ENCODE assay signal across 8 cellular contexts in genomic region chr12:66303316-66303804, GRCh38. TPM values are rescaled to one million over a fixed set of nuclear protein-coding genes. Genes with fewer than 3 reads are reported as not detected.
DNase-seq lines count a peak whose midpoint lies in the region; ATAC-seq, FAIRE-seq and TF ChIP-seq lines count a peak whose summit lies in the region.
"Not testable (repeated sequence)": the region's sequence is repeated elsewhere in the genome, so short reads cannot be mapped to it uniquely, and the experiment has no call there.

No MANE protein-coding gene starts in this region.

- WGBS in smooth muscle cell (ENCODE audit: low lambda C conversion rate) = 85% methylated on average over 14 of the region's 14 CpGs

- not testable (repeated sequence) for DNase-seq in CD4-positive, alpha-beta T cell; activated B cell treated with CpG ODN at 0.5 μM for 24 hours; MCF 10A (ENCODE audit: unreplicated experiment); kidney; smooth muscle cell (lab: John Stamatoyannopoulos, UW; ENCODE audit: unreplicated experiment)

- not testable (repeated sequence) for H3K9me3 Mint-ChIP-seq in CD4-positive, alpha-beta T cell; activated B cell treated with CpG ODN at 0.5 μM for 24 hours; MCF 10A (ENCODE audit: unreplicated experiment)

- not testable (repeated sequence) for H3F3A ChIP-seq in smooth muscle cell (ENCODE audit: low read depth)

- peak overlapping the region; percentile 97 for H3K4me3 Mint-ChIP-seq in CD4-positive, alpha-beta T cell
- H3K4me3 Mint-ChIP-seq in activated B cell treated with CpG ODN at 0.5 μM for 24 hours = peak overlapping the region; percentile 99
- peak overlapping the region; percentile 99 for H3K4me3 Mint-ChIP-seq in MCF 10A (ENCODE audit: unreplicated experiment)

- H3K27ac Mint-ChIP-seq in CD4-positive, alpha-beta T cell = peak overlapping the region; percentile 87
- H3K27ac Mint-ChIP-seq in activated B cell treated with CpG ODN at 0.5 μM for 24 hours = peak overlapping the region; percentile 35
- H3K27ac Mint-ChIP-seq in MCF 10A (ENCODE audit: low read depth, unreplicated experiment) = not testable (repeated sequence)

- peak overlapping the region; percentile 73 for H3K27ac ChIP-seq in CD4-positive, alpha-beta T cell (ENCODE audit: low read depth, low read length)
- not testable (repeated sequence) for H3K27ac ChIP-seq in kidney (ENCODE audit: low read depth in 2 of 2, low read length in 2 of 2); smooth muscle cell (ENCODE audit: low read depth)

- BruUV-seq in MCF 10A (replicated peaks; lab: Mats Ljungman, UMichigan) = TSS peak; percentile 62

- peak overlapping the region; percentile 97 for H3K4me2 ChIP-seq in smooth muscle cell

- H3K79me2 ChIP-seq in smooth muscle cell (ENCODE audit: low read depth) = not testable (repeated sequence)

- ATAC-seq in CD4-positive, alpha-beta T cell (ENCODE audit: poor library complexity) = peak; percentile 68
- ATAC-seq in GM19043 (IDR thresholded peaks at IDR 0.05; ENCODE audit: low read depth, unreplicated experiment) (peak; percentile 45), HG02588 (IDR thresholded peaks at IDR 0.05; ENCODE audit: unreplicated experiment) (peak; percentile 30), HG03571 (IDR thresholded peaks at IDR 0.05; ENCODE audit: unreplicated experiment) (peak; percentile 50)
- ATAC-seq in activated B cell treated with CpG ODN at 0.5 μM for 24 hours (ENCODE audit: low read depth) = not testable (repeated sequence)

- peaks cover 65% of the 10 kb centered on the region for H3K4me1 Mint-ChIP-seq in CD4-positive, alpha-beta T cell (ENCODE audit: low read depth)
- H3K4me1 Mint-ChIP-seq in activated B cell treated with CpG ODN at 0.5 μM for 24 hours = peaks cover 41% of the 10 kb centered on the region
- peaks cover 23% of the 10 kb centered on the region for H3K4me1 Mint-ChIP-seq in MCF 10A (ENCODE audit: insufficient read depth, unreplicated experiment)

- FAIRE-seq in kidney (lab: Jason Lieb, UNC) = not testable (repeated sequence)

- not testable (repeated sequence) for H3K9me3 ChIP-seq in CD4-positive, alpha-beta T cell (ENCODE audit: control insufficient read depth, low read length); kidney (ENCODE audit: control insufficient read depth in 1 of 2, low read length in 2 of 2); smooth muscle cell (replicated peaks; ENCODE audit: low read depth)

- not testable (repeated sequence) for H3K36me3 ChIP-seq in kidney (ENCODE audit: control insufficient read depth in 1 of 2, insufficient read depth in 2 of 2, low read length in 2 of 2); smooth muscle cell (ENCODE audit: low read depth)

- H3K27me3 ChIP-seq in CD4-positive, alpha-beta T cell (ENCODE audit: control insufficient read depth, insufficient read depth, low read length) = not testable (repeated sequence)
- H3K27me3 ChIP-seq in smooth muscle cell (ENCODE audit: low read depth) = peaks cover 16% of the 10 kb centered on the region

- not testable (repeated sequence) for TF ChIP-seq CTCF in CD4-positive, alpha-beta T cell (IDR thresholded peaks at IDR 0.05); activated B cell treated with CpG ODN at 0.5 μM for 24 hours (IDR thresholded peaks at IDR 0.05); MCF 10A (IDR thresholded peaks at IDR 0.05; ENCODE audit: unreplicated experiment); kidney (IDR thresholded peaks at IDR 0.05; ENCODE audit: borderline replicate concordance, extremely low read depth, insufficient read depth); smooth muscle cell (IDR thresholded peaks at IDR 0.05; ENCODE audit: borderline replicate concordance, insufficient read depth, poor library complexity, severe bottlenecking)

- intact Hi-C loops in CD4-positive, alpha-beta T cell (cut with DNase I, micrococcal nuclease) = loop anchor here (1.0 to 10.0 kb wide), 6 partner anchors 15 to 1129 kb away; partner anchors contain the start of genes TMBIM4 (in 2 of the 2) and CAND1 (in 1 of the 2)
- intact Hi-C loops in activated B cell treated with CpG ODN at 0.5 μM for 24 hours (cut with micrococcal nuclease) = loop anchor here (2.0 kb wide), 4 partner anchors 31 to 359 kb away; partner anchors contain the start of gene LLPH
- intact Hi-C loops in MCF 10A (cut with micrococcal nuclease); kidney (cut with DNase I): not testable (repeated sequence)

- peak overlapping the region; percentile 91 to 100 for H3K4me3 ChIP-seq in kidney (ENCODE audit: low read length in 2 of 2)
- peak overlapping the region; percentile 89 for H3K4me3 ChIP-seq in smooth muscle cell

- H3K27me3 Mint-ChIP-seq in CD4-positive, alpha-beta T cell; activated B cell treated with CpG ODN at 0.5 μM for 24 hours: not testable (repeated sequence)
- peaks cover 34% of the 10 kb centered on the region for H3K27me3 Mint-ChIP-seq in MCF 10A (ENCODE audit: insufficient read depth, unreplicated experiment)

- peaks cover 59% of the 10 kb centered on the region for H3K36me3 Mint-ChIP-seq in CD4-positive, alpha-beta T cell (ENCODE audit: low read depth)
- peaks cover 37% of the 10 kb centered on the region for H3K36me3 Mint-ChIP-seq in activated B cell treated with CpG ODN at 0.5 μM for 24 hours (ENCODE audit: low read depth)
- not testable (repeated sequence) for H3K36me3 Mint-ChIP-seq in MCF 10A (ENCODE audit: insufficient read depth, unreplicated experiment)

- H2AFZ ChIP-seq in smooth muscle cell (ENCODE audit: low read depth) = peak overlapping the region; percentile 99

- not testable (repeated sequence) for H3K9ac ChIP-seq in kidney (ENCODE audit: low read length in 2 of 2)
- peak overlapping the region; percentile 75 for H3K9ac ChIP-seq in smooth muscle cell (ENCODE audit: low read depth)

- not testable (repeated sequence) for H4K20me1 ChIP-seq in smooth muscle cell (ENCODE audit: low read depth)

- CTCF ChIA-PET in CD4-positive, alpha-beta T cell (lab: Charles Lee) = interaction anchor here (0.8 to 3.5 kb wide), 6 partner anchors 11 to 30 kb away, joined by 3 to 22 read pairs (median 4); no protein-coding TSS in a partner anchor
- CTCF ChIA-PET in activated B cell treated with CpG ODN at 0.5 μM for 24 hours (lab: Charles Lee) = not testable (repeated sequence)
- CTCF ChIA-PET in MCF 10A (lab: Yijun Ruan, JAX) = interaction anchor here (0.6 to 1.7 kb wide), 4 partner anchors 33 to 556 kb away, joined by 3 to 6 read pairs (median 4); partner anchors contain the start of gene TMBIM4

- not testable (repeated sequence) for H3K4me1 ChIP-seq in kidney (ENCODE audit: control insufficient read depth in 1 of 2, insufficient read depth in 1 of 2, low read depth in 1 of 2, low read length in 2 of 2)
- H3K4me1 ChIP-seq in smooth muscle cell (ENCODE audit: low read depth) = peaks cover 14% of the 10 kb centered on the region

- POLR2A ChIA-PET in CD4-positive, alpha-beta T cell (lab: Charles Lee) = interaction anchor here (0.7 to 6.5 kb wide), 16 partner anchors 10 to 965 kb away, joined by 3 to 97 read pairs (median 7); partner anchors contain the start of genes CAND1, LLPH and TMBIM4
- POLR2A ChIA-PET in activated B cell treated with CpG ODN at 0.5 μM for 24 hours (lab: Charles Lee) = interaction anchor here (0.6 to 2.3 kb wide), 6 partner anchors 69 to 965 kb away, joined by 4 to 45 read pairs (median 10); partner anchors contain the start of genes CAND1, LLPH and TMBIM4
- POLR2A ChIA-PET in MCF 10A (lab: Yijun Ruan, JAX) = interaction anchor here (0.6 to 3.3 kb wide), 8 partner anchors 8 to 173 kb away, joined by 3 to 22 read pairs (median 6); partner anchors contain the start of genes LLPH and TMBIM4

RNA-seq across cellular contexts. Expression of gene HELB, which starts 1.1 kb away (rescaled TPM):
- total RNA-seq in CD4-positive, alpha-beta T cell = 10 to 100 TPM; 33.8 to 35.8 TPM
- 4.7 and 7.2 TPM in 2 replicates for total RNA-seq in activated B cell treated with CpG ODN at 0.5 μM for 24 hours
- total RNA-seq in MCF 10A (2022) = 2.6 TPM in 2 replicates
- 7.3 TPM for total RNA-seq in kidney
- 0.41 TPM for polyA plus RNA-seq in kidney (ENCODE audit: insufficient read depth, low read depth, low replicate concordance)
- total RNA-seq in smooth muscle cell = 4.8 and 5.7 TPM in 2 replicates
- 1.2 and 1.9 TPM in 2 replicates for polyA plus RNA-seq in smooth muscle cell
